Comparison of ENCODE assay signal across 26 cellular contexts in genomic region chr2:48886919-48887318, GRCh38.
"Had no signal": no experiment of that assay in that cellular context is flagged by ENCODE, and none has a peak within 500 bp of the region (broad histone marks: within the 10 kb centered on the region; RNA-seq: fewer than 3 reads in every experiment).

No MANE protein-coding gene starts in this region.

- FAIRE-seq: astrocyte, bronchial epithelial cell, frontal cortex had no signal

- H3K27ac ChIP-seq: brain microvascular endothelial cell, coronary artery, dorsolateral prefrontal cortex, WERI-Rb-1 had no signal

- H3K4me3 ChIP-seq: coronary artery, dorsolateral prefrontal cortex had no signal

- H3K36me3 ChIP-seq: brain microvascular endothelial cell, WERI-Rb-1 had no signal

- DNase-seq: activated B cell treated with CpG ODN at 0.5 μM for 24 hours; activated CD4-positive, alpha-beta T cell treated with anti-CD3 and anti-CD28 coated beads for 48 hours; activated CD4-positive, alpha-beta T cell treated with anti-CD3 and anti-CD28 coated beads, Interleukin-2, amount 50 U/mL, for 1 hour; activated CD4-positive, alpha-beta T cell treated with anti-CD3 and anti-CD28 coated beads, Interleukin-2, amount 50 U/mL, for 48 hours; activated CD8-positive, alpha-beta memory T cell treated with anti-CD3 and anti-CD28 coated beads for 24 hours; activated CD8-positive, alpha-beta T cell treated with anti-CD3 and anti-CD28 coated beads for 36 hours; activated effector memory CD4-positive, alpha-beta T cell treated with Interleukin-2 at 50 U/mL for 16 hours; activated gamma-delta T cell treated with Interleukin-2 at 50 U/mL for 16 hours; activated naive CD4-positive, alpha-beta T cell treated with anti-CD3 and anti-CD28 coated beads, Interleukin-2, amount 50 U/mL, for 16 hours; activated naive CD4-positive, alpha-beta T cell treated with Interleukin-2 at 50 U/mL for 16 hours; activated T-cell treated with anti-CD3 and anti-CD28 coated beads, Interleukin-2, amount 50 U/mL, for 4 hours; amniotic stem cell; anterior cingulate cortex; brain microvascular endothelial cell; dorsolateral prefrontal cortex; effector memory CD4-positive, alpha-beta T cell; endodermal cell; foreskin fibroblast; head of caudate nucleus; hippocampal formation; T1000; WERI-Rb-1 had no signal

- H3K27me3 ChIP-seq: brain microvascular endothelial cell, dorsolateral prefrontal cortex had no signal
